ENCODE assay signal across 8 cellular contexts in genomic region chr3:128878556-128879124, GRCh38. TPM values are rescaled to one million over a fixed set of nuclear protein-coding genes. Genes with fewer than 3 reads are reported as not detected.
DNase-seq lines count a peak whose midpoint lies in the region; ATAC-seq and TF ChIP-seq lines count a peak whose summit lies in the region.

No MANE protein-coding gene starts in this region.

- H3K36me3 ChIP-seq in hepatocyte (replicated peaks; ENCODE audit: insufficient read depth, low read depth): no peaks in the 10 kb centered on the region

- peak overlapping the region; percentile 71 for H2AFZ ChIP-seq in hepatocyte

- no peaks in the 10 kb centered on the region for H3K9me2 ChIP-seq in hepatocyte (replicated peaks; ENCODE audit: insufficient read depth)

- H3K27me3 ChIP-seq in hepatocyte: no peaks in the 10 kb centered on the region

- H3K4me3 ChIP-seq in astrocyte of the cerebellum (ENCODE audit: low read depth, low read length) (peak overlapping the region; percentile 75), hepatocyte (peak overlapping the region; percentile 55), skeletal muscle cell (ENCODE audit: low read depth, low read length) (peak overlapping the region; percentile 78)

- H3K4me1 ChIP-seq in hepatocyte (ENCODE audit: insufficient read depth): peaks cover 18% of the 10 kb centered on the region

- in situ Hi-C loops in astrocyte of the cerebellum (cut with HindIII; ENCODE audit: low sequenced_read_pairs): no loop called here

- TF ChIP-seq CTCF in astrocyte of the cerebellum (IDR thresholded peaks at IDR 0.05; ENCODE audit: low read depth, low read length, missing control alignments) (no peak), hepatocyte (IDR thresholded peaks at IDR 0.05; ENCODE audit: poor library complexity) (no peak)

- no peaks in the 10 kb centered on the region for H4K20me1 ChIP-seq in hepatocyte (ENCODE audit: insufficient read depth, poor library complexity, severe bottlenecking)

- H3K79me2 ChIP-seq in hepatocyte: peaks cover 55% of the 10 kb centered on the region

- peak overlapping the region; percentile 98 for H3K27ac ChIP-seq in hepatocyte

- ATAC-seq in HG02623 (IDR thresholded peaks at IDR 0.05; ENCODE audit: unreplicated experiment): peak; percentile 12
- ATAC-seq in GM19351 (IDR thresholded peaks at IDR 0.05; ENCODE audit: unreplicated experiment): no peak

- DNase-seq in activated CD4-positive, alpha-beta T cell treated with anti-CD3 and anti-CD28 coated beads for 4 hours: peak; percentile 16 to 26
- no peak for DNase-seq in activated CD4-positive, alpha-beta T cell treated with anti-CD3 and anti-CD28 coated beads for 1 hour
- DNase-seq in NCI-H748 (lab: John Stamatoyannopoulos, UW; ENCODE audit: unreplicated experiment) (peak; percentile 27), astrocyte of the cerebellum (ENCODE audit: low read depth) (peak; percentile 20), hepatocyte (ENCODE audit: low spot score) (peak; percentile 61), skeletal muscle cell (ENCODE audit: low read depth) (peak; percentile 29)

- H3K4me2 ChIP-seq in hepatocyte: peak overlapping the region; percentile 86

- WGBS in hepatocyte (ENCODE audit: low lambda C conversion rate, missing lambda C conversion rate): 5% methylated on average over 14 of the region's 14 CpGs

- H3K9me3 ChIP-seq in hepatocyte (ENCODE audit: low read depth): no peaks in the 10 kb centered on the region

RNA-seq across cellular contexts. Expression of gene ACAD9, which starts 0.8 kb away (rescaled TPM):
- 26.0 and 33.8 TPM in 2 replicates for total RNA-seq in hepatocyte
- 29.7 and 32.0 TPM in 2 replicates for polyA plus RNA-seq in hepatocyte
